ENCODE assay signal across 8 cellular contexts in the genomic region with DNA sequence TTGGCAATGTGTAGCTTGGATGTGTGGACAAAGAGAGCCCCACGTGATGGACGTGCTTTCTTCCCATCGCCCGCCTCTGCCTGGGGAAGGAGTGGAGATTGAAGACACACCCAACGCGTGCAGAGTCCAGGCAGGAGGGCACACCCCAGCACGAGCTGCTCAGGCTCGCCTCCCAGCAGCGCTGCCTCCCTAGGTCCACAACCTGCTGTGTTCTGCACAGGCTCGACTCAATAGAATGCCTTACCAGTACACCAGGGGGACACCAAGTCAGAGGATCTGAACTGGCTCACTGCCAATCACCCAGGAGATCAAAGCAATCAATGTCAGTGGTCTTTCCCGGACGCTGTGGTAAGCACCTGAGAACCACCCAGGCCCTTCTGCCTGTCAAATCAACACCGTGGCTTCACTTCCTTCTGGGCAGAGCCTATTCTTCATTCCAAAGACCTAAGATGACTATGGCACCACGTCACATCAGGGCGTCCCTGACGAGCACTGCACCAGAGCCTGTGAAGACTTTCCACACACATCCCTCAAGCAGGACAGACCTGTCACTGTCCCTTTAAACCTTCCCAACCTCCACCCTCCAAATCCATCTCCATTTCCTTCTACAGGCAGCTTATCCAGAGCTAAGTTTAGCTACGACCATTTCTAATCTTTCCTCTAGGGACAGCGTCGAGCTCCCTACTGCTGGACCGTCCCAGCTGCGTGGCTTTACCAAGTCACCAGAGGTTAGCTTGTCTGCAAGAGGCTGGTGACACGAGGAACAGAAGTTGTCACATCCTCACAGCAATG.
DNase-seq lines count a peak whose midpoint lies in the region; ATAC-seq and TF ChIP-seq lines count a peak whose summit lies in the region.

No MANE protein-coding gene starts in this region.

- no peak for TF ChIP-seq RAD21 in neural cell (conservative IDR thresholded peaks at IDR 0.05)

- no peaks in the 10 kb centered on the region for H3K79me2 ChIP-seq in neural cell (replicated peaks; ENCODE audit: insufficient read depth, low read length)

- no peaks in the 10 kb centered on the region for H3K27me3 ChIP-seq in neural cell (ENCODE audit: insufficient read depth, low read depth, low read length)

- no peak overlapping the region for H3K4me3 ChIP-seq in neural cell (ENCODE audit: low read length)

- no peaks in the 10 kb centered on the region for H4K20me1 ChIP-seq in neural cell (ENCODE audit: insufficient read depth)

- H3K9me2 ChIP-seq in neural cell (ENCODE audit: insufficient read depth, low read length) = no peaks in the 10 kb centered on the region

- no peak for TF ChIP-seq EP300 in neural cell (conservative IDR thresholded peaks at IDR 0.05; ENCODE audit: poor library complexity, severe bottlenecking)

- no peaks in the 10 kb centered on the region for H3F3A ChIP-seq in neural cell (ENCODE audit: insufficient read depth, low read length, poor library complexity, severe bottlenecking)

- no peak overlapping the region for H3K4me2 ChIP-seq in neural cell (ENCODE audit: low read length)

- peak; percentile 84 for DNase-seq in DMS53 (lab: John Stamatoyannopoulos, UW)
- peak; percentile 29 to 37 for DNase-seq in Kasumi-1 (lab: John Stamatoyannopoulos, UW)
- peak; percentile 18 for DNase-seq in SKM-1 (lab: John Stamatoyannopoulos, UW; ENCODE audit: unreplicated experiment)
- peak; percentile 28 for DNase-seq in fibroblast of peridontal ligament (ENCODE audit: extremely low read depth)

- ATAC-seq in GM19351 (IDR thresholded peaks at IDR 0.05; ENCODE audit: unreplicated experiment) (no peak), GM19463 (IDR thresholded peaks at IDR 0.05; ENCODE audit: unreplicated experiment) (no peak), HG03460 (IDR thresholded peaks at IDR 0.05; ENCODE audit: unreplicated experiment) (no peak)

- no peaks in the 10 kb centered on the region for H3K36me3 ChIP-seq in neural cell (ENCODE audit: insufficient read depth, low read length)

- no peaks in the 10 kb centered on the region for H3K9me3 ChIP-seq in neural cell (ENCODE audit: low read length)

- TF ChIP-seq CTCF in neural cell (IDR thresholded peaks at IDR 0.05; ENCODE audit: poor library complexity, severe bottlenecking) = peak; percentile 44

- H3K27ac ChIP-seq in neural cell (ENCODE audit: low read length) = no peak overlapping the region

- H2AFZ ChIP-seq in neural cell (ENCODE audit: low read depth, low read length) = no peak overlapping the region

- no peak overlapping the region for H3K9ac ChIP-seq in neural cell (ENCODE audit: low read length)

TF ChIP-seq in neural cell, 6 proteins besides CTCF, POLR2A, EP300 and RAD21:
- TF ChIP-seq SMC3 (conservative IDR thresholded peaks at IDR 0.05; ENCODE audit: poor library complexity) (no peak), POLR2AphosphoS5 (IDR thresholded peaks at IDR 0.05) (no peak), MXI1 (conservative IDR thresholded peaks at IDR 0.05; ENCODE audit: poor library complexity, severe bottlenecking) (no peak), TAF1 (IDR thresholded peaks at IDR 0.05; ENCODE audit: low read depth) (no peak), EZH2 (IDR thresholded peaks at IDR 0.05; ENCODE audit: borderline replicate concordance, insufficient read depth, low read length, poor library complexity, severe bottlenecking) (no peak)

Comparison
In these comparisons a context has a peak if more than half of its experiments do, and no peak if none do; other contexts are left out.
1. DNase-seq: peak in every context shown above with its lines; median percentile 84 in DMS53; 33 in Kasumi-1; 28 in fibroblast of peridontal ligament; 18 in SKM-1.